Comparison of ENCODE assay signal across 8 cellular contexts in genomic region chr7:92717601-92717981, GRCh38.
DNase-seq lines count a peak whose midpoint lies in the region; ATAC-seq and TF ChIP-seq lines count a peak whose summit lies in the region.

No MANE protein-coding gene starts in this region.

- CTCF ChIA-PET in CD8-positive, alpha-beta T cell (lab: Charles Lee), result no interaction called here

- H3K4me3 ChIP-seq in CD8-positive, alpha-beta T cell (ENCODE audit: low read depth, low read length), result peak overlapping the region; percentile 41
- H3K4me3 ChIP-seq in dorsolateral prefrontal cortex (peak overlapping the region; percentile 40 to 80 (median 65)), ovary (peak overlapping the region; percentile 43)

- TF ChIP-seq POLR2A in ovary (IDR thresholded peaks at IDR 0.05), result no peak

- DNase-seq in CD8-positive, alpha-beta T cell, result no peak
- DNase-seq in LHCN-M2 (ENCODE audit: low read depth) (peak; percentile 82), dorsolateral prefrontal cortex (no peak), ovary (no peak), NCI-H82 (lab: John Stamatoyannopoulos, UW) (no peak), hypothalamus (lab: John Stamatoyannopoulos, UW) (no peak)
- DNase-seq in activated CD4-positive, alpha-beta T cell treated with anti-CD3 and anti-CD28 coated beads for 4 hours, result no peak
- no peak for DNase-seq in activated CD8-positive, alpha-beta memory T cell treated with anti-CD3 and anti-CD28 coated beads for 24 hours

- H3K4me3 Mint-ChIP-seq in CD8-positive, alpha-beta T cell, result peak overlapping the region; percentile 92

- H3K27me3 Mint-ChIP-seq in CD8-positive, alpha-beta T cell (ENCODE audit: low read depth), result no peaks in the 10 kb centered on the region

- H3K27ac Mint-ChIP-seq in CD8-positive, alpha-beta T cell, result peak overlapping the region; percentile 95

- no peaks in the 10 kb centered on the region for H3K9me3 Mint-ChIP-seq in CD8-positive, alpha-beta T cell

- no peaks in the 10 kb centered on the region for H3K9me3 ChIP-seq in CD8-positive, alpha-beta T cell (ENCODE audit: low read length)
- H3K9me3 ChIP-seq in ovary, result no peaks in the 10 kb centered on the region

- TF ChIP-seq EP300 in ovary (IDR thresholded peaks at IDR 0.05), result no peak

- no peak overlapping the region for H3K27ac ChIP-seq in CD8-positive, alpha-beta T cell (ENCODE audit: low read depth, low read length)
- peak overlapping the region; percentile 88 to 99 (median 97) for H3K27ac ChIP-seq in dorsolateral prefrontal cortex
- no peak overlapping the region for H3K27ac ChIP-seq in ovary

- peaks cover 29% of the 10 kb centered on the region for H3K4me1 Mint-ChIP-seq in CD8-positive, alpha-beta T cell (ENCODE audit: low read depth)

- ATAC-seq in CD8-positive, alpha-beta T cell, result no peak

- TF ChIP-seq CTCF in CD8-positive, alpha-beta T cell (IDR thresholded peaks at IDR 0.05), result no peak
- peak in 4 of 56 donors; percentile 1 to 24 (median 7) for TF ChIP-seq CTCF in dorsolateral prefrontal cortex (IDR thresholded peaks at IDR 0.05 in 54 of 56, conservative IDR thresholded peaks at IDR 0.05 in 2 of 56; ENCODE audit: low read depth in 1 of 56, partially characterized antibody in 56 of 56)
- TF ChIP-seq CTCF in ovary (IDR thresholded peaks at IDR 0.05), result no peak

- WGBS in ovary, 3 donors, result 74 to 86% (median 79%) methylated on average over 6 of the region's 6 CpGs

- H3K4me1 ChIP-seq in CD8-positive, alpha-beta T cell (ENCODE audit: insufficient read depth, low read length), result peaks cover 20% of the 10 kb centered on the region
- H3K4me1 ChIP-seq in ovary (ENCODE audit: insufficient read depth), result peaks cover 1% of the 10 kb centered on the region

- H3K36me3 ChIP-seq in CD8-positive, alpha-beta T cell (ENCODE audit: insufficient read depth, low read length), result no peaks in the 10 kb centered on the region
- H3K36me3 ChIP-seq in ovary, result no peaks in the 10 kb centered on the region

- H3K27me3 ChIP-seq in CD8-positive, alpha-beta T cell (ENCODE audit: insufficient read depth, low read length), result no peaks in the 10 kb centered on the region
- H3K27me3 ChIP-seq in dorsolateral prefrontal cortex (no peaks in the 10 kb centered on the region), ovary (no peaks in the 10 kb centered on the region)

- peaks cover 12% of the 10 kb centered on the region for H3K36me3 Mint-ChIP-seq in CD8-positive, alpha-beta T cell

- intact Hi-C loops in CD8-positive, alpha-beta T cell (cut with DNase I, micrococcal nuclease), result loop anchor here (5.0 kb wide), 3 partner anchors 35 to 190 kb away; partner anchors contain the start of genes PEX1 (in 1 of the 2) and RBM48 (in 1 of the 2)
- intact Hi-C loops in dorsolateral prefrontal cortex (cut with DNase I), result loop anchor here (5.0 to 10.0 kb wide), 3 partner anchors 40 to 95 kb away; no protein-coding TSS in a partner anchor
- intact Hi-C loops in ovary (cut with DNase I), result no loop called here

- POLR2A ChIA-PET in CD8-positive, alpha-beta T cell (lab: Charles Lee), result interaction anchor here (0.6 to 2.0 kb wide), 3 partner anchors 9 to 52 kb away, joined by 5 to 6 read pairs (median 6); no protein-coding TSS in a partner anchor

Comparison
In these comparisons a context has a peak if more than half of its experiments do, and no peak if none do; other contexts are left out.
1. H3K27ac ChIP-seq: peak in dorsolateral prefrontal cortex (59 of 59); none in CD8-positive, alpha-beta T cell (single experiment) and ovary (0 of 2).
2. intact Hi-C loops: an anchor here in CD8-positive, alpha-beta T cell (5.0 kb wide) and dorsolateral prefrontal cortex (5.0 to 10.0 kb wide); none called in ovary.
3. Peak in every context shown above with its lines, with median percentiles within 50 percentile points of each other: H3K4me3 ChIP-seq.